In genomic region chr2:101109451-101110140, GRCh38 we compare ENCODE assay signal across 2 cellular contexts.
TF ChIP-seq lines count a peak whose summit lies in the region.

No MANE protein-coding gene starts in this region.

TF ChIP-seq in A549, 52 proteins besides CTCF, POLR2A, EP300 and RAD21:
- TF ChIP-seq ZSCAN20 (CRISPR knock-in tag; IDR thresholded peaks at IDR 0.05) (no peak), FOSB (CRISPR knock-in tag; IDR thresholded peaks at IDR 0.05) (no peak), HOXB13 (CRISPR knock-in tag; IDR thresholded peaks at IDR 0.05; ENCODE audit: low read depth) (no peak), KDM5A (IDR thresholded peaks at IDR 0.05) (no peak), ZFP36 (IDR thresholded peaks at IDR 0.05; ENCODE audit: borderline replicate concordance, partially characterized antibody) (no peak), CEBPB (IDR thresholded peaks at IDR 0.05) (no peak), ATOH8 (CRISPR knock-in tag; IDR thresholded peaks at IDR 0.05; ENCODE audit: low read depth) (no peak)

TF ChIP-seq in H1, 55 proteins besides CTCF, POLR2A, EP300 and RAD21:
- TF ChIP-seq SP1 (IDR thresholded peaks at IDR 0.05; ENCODE audit: low read depth, low read length) (no peak), GABPA (IDR thresholded peaks at IDR 0.05; ENCODE audit: borderline replicate concordance, insufficient read depth, low read length) (no peak), SAP30 (IDR thresholded peaks at IDR 0.05; ENCODE audit: insufficient read depth, insufficient replicate concordance, low read length) (no peak), SIX5 (IDR thresholded peaks at IDR 0.05; ENCODE audit: low read depth, low read length) (no peak), TBP (IDR thresholded peaks at IDR 0.05; ENCODE audit: low read depth, low read length) (no peak), CHD1 (IDR thresholded peaks at IDR 0.05; ENCODE audit: low read depth, low read length) (no peak), JUN (IDR thresholded peaks at IDR 0.05; ENCODE audit: low read depth, low read length) (no peak), SUZ12 (IDR thresholded peaks at IDR 0.05; ENCODE audit: low read length) (no peak), RBBP5 (IDR thresholded peaks at IDR 0.05; ENCODE audit: borderline replicate concordance, low read depth, low read length) (no peak), MAFK (IDR thresholded peaks at IDR 0.05; ENCODE audit: low read depth, low read length) (no peak)
